8 cellular contexts compared by ENCODE assay signal in genomic region chr1:15246960-15247614, GRCh38. TPM values are rescaled to one million over a fixed set of nuclear protein-coding genes. Genes with fewer than 3 reads are reported as not detected.
A peak's percentile ranks its signal among the peaks of the same experiment; 100 is the strongest.
DNase-seq lines count a peak whose midpoint lies in the region; ATAC-seq and TF ChIP-seq lines count a peak whose summit lies in the region.

Gene FHAD1 (plus strand): TSS chr1:15247223. CDS start chr1:15251785, 4,562 bp downstream.

- H3K79me1 ChIP-seq in neuronal stem cell (ENCODE audit: low read depth, low read length) = peaks cover 2% of the 10 kb centered on the region

- H3K27me3 ChIP-seq in neuronal stem cell (ENCODE audit: control insufficient read depth in 3 of 3, insufficient read depth in 3 of 3, low read depth in 1 of 3, low read length in 3 of 3) (peaks cover 0 to 5% (median 0%) of the 10 kb centered on the region in 3 experiments), upper lobe of right lung (no peaks in the 10 kb centered on the region)

- no peak for TF ChIP-seq CTCF in HFF-Myc (IDR thresholded peaks at IDR 0.05; ENCODE audit: low read depth, low read length, missing control alignments)
- TF ChIP-seq CTCF in foreskin fibroblast (IDR thresholded peaks at IDR 0.05; ENCODE audit: low read depth, low read length) = no peak
- no peak for TF ChIP-seq CTCF in upper lobe of right lung (IDR thresholded peaks at IDR 0.05)

- no CpG with 5 or more reads among the region's 55 CpGs for WGBS in neuronal stem cell (ENCODE audit: extremely low coverage in 2 of 2, insufficient read length in 2 of 2, insufficient replicate concordance in 1 of 2), 2 donors

- no peak within 1 kb of the TSS for H3K27ac ChIP-seq in neuronal stem cell (replicated peaks; ENCODE audit: low read length)
- H3K27ac ChIP-seq in upper lobe of right lung = peak within 1 kb of the TSS; percentile 6

- peak within 1 kb of the TSS; percentile 81 for H3K9ac ChIP-seq in neuronal stem cell (ENCODE audit: low read depth, low read length, poor library complexity)

- H3K23ac ChIP-seq in neuronal stem cell (ENCODE audit: low read depth, low read length, poor library complexity) = no peak within 1 kb of the TSS

- peak within 1 kb of the TSS; percentile 92 for H3K18ac ChIP-seq in neuronal stem cell (ENCODE audit: low read length)

- H3K9me3 ChIP-seq in neuronal stem cell (replicated peaks in 1 of 2; ENCODE audit: control insufficient read depth in 2 of 2, insufficient read depth in 1 of 2, low read depth in 1 of 2, low read length in 2 of 2) (peaks cover 3 to 11% of the 10 kb centered on the region in 2 donors), upper lobe of right lung (peaks cover 4% of the 10 kb centered on the region)

- H2BK12ac ChIP-seq in neuronal stem cell (ENCODE audit: low read length) = no peak within 1 kb of the TSS

- ATAC-seq in upper lobe of right lung (peak; percentile 89), GM19463 (IDR thresholded peaks at IDR 0.05; ENCODE audit: unreplicated experiment) (no peak)

- no peak within 1 kb of the TSS for H4K8ac ChIP-seq in neuronal stem cell (ENCODE audit: low read depth, low read length)

- peak within 1 kb of the TSS; percentile 13 for H2AK5ac ChIP-seq in neuronal stem cell (ENCODE audit: low read depth, low read length)

- no peak within 1 kb of the TSS for H4K91ac ChIP-seq in neuronal stem cell (ENCODE audit: low read depth, low read length, poor library complexity)

- H2BK15ac ChIP-seq in neuronal stem cell (ENCODE audit: low read length) = no peak within 1 kb of the TSS

- H3K4me1 ChIP-seq in neuronal stem cell (ENCODE audit: control insufficient read depth in 2 of 2, insufficient read depth in 1 of 2, low read depth in 1 of 2, low read length in 2 of 2) (peaks cover 6 to 7% of the 10 kb centered on the region in 2 donors), upper lobe of right lung (peaks cover 35% of the 10 kb centered on the region)

- DNase-seq in AG20443 (ENCODE audit: low spot score) (peak; percentile 85), HFF-Myc (ENCODE audit: extremely low read depth, low read depth) (no peak), NCI-H748 treated with DMSO at 0.1 percent for 48 hours (lab: John Stamatoyannopoulos, UW) (peak; percentile 64), foreskin fibroblast (peak; percentile 38 to 67), neuronal stem cell (ENCODE audit: low spot score) (peak; percentile 77), upper lobe of right lung (peak; percentile 85)
- peak; percentile 27 for DNase-seq in activated T-helper 9 cell treated with anti-CD3 and anti-CD28 coated beads, Interleukin-2, amount 50 U/mL, for 16 hours (ENCODE audit: low read depth)

- no peak within 1 kb of the TSS for H2BK120ac ChIP-seq in neuronal stem cell (ENCODE audit: low read depth, low read length)

- H3K4me2 ChIP-seq in neuronal stem cell (ENCODE audit: insufficient read depth, low read length, poor library complexity, severe bottlenecking) = peak within 1 kb of the TSS; percentile 73

- peak within 1 kb of the TSS; percentile 43 for H3K14ac ChIP-seq in neuronal stem cell (ENCODE audit: low read length)

- H2BK5ac ChIP-seq in neuronal stem cell (ENCODE audit: low read length) = no peak within 1 kb of the TSS

- intact Hi-C loops in upper lobe of right lung (cut with DNase I) = no loop called here

- peak within 1 kb of the TSS; percentile 62 for H2AFZ ChIP-seq in neuronal stem cell (ENCODE audit: low read length)

- H3K4me3 ChIP-seq in HFF-Myc (replicated peaks; ENCODE audit: low read depth, low read length) (peak within 1 kb of the TSS; percentile 42), foreskin fibroblast (ENCODE audit: low read depth in 1 of 2, low read length in 2 of 2) (peak within 1 kb of the TSS; percentile 30 to 32), neuronal stem cell (ENCODE audit: low read length in 2 of 2) (peak within 1 kb of the TSS; percentile 34 to 89), upper lobe of right lung (peak within 1 kb of the TSS; percentile 49)

- H3K4ac ChIP-seq in neuronal stem cell (ENCODE audit: low read length) = no peak within 1 kb of the TSS

- H3K36me3 ChIP-seq in neuronal stem cell (replicated peaks in 1 of 2; ENCODE audit: control insufficient read depth in 2 of 2, insufficient read depth in 2 of 2, low read length in 2 of 2) (peaks cover 0 to 2% of the 10 kb centered on the region in 2 donors), upper lobe of right lung (no peaks in the 10 kb centered on the region)

RNA-seq across cellular contexts. Expression of gene FHAD1, which starts in this region (rescaled TPM):
- polyA plus RNA-seq in neuronal stem cell (2013, experiment 1 of 2) = 1.8 TPM
- 1.8 TPM for polyA plus RNA-seq in neuronal stem cell (2013, experiment 2 of 2)
- total RNA-seq in upper lobe of right lung = 2.4 TPM
